Comparison of ENCODE assay signal across 1 cellular context in genomic region chr3:185507883-185508282, GRCh38.
TF ChIP-seq lines count a peak whose summit lies in the region.

No MANE protein-coding gene starts in this region.

TF ChIP-seq in K562, 482 proteins besides CTCF, POLR2A, EP300 and RAD21 (continued from another document and continues in another):
- TF ChIP-seq MLLT1 (IDR thresholded peaks at IDR 0.05) (no peak), RHOXF2B (CRISPR knock-in tag; conservative IDR thresholded peaks at IDR 0.05) (no peak), ZBTB34 (CRISPR knock-in tag; IDR thresholded peaks at IDR 0.05) (no peak), ZNF134 (CRISPR knock-in tag; conservative IDR thresholded peaks at IDR 0.05) (no peak), ZMIZ1 (IDR thresholded peaks at IDR 0.05; ENCODE audit: low read depth in 2 of 2, low read length in 2 of 2) (no peak), TSC22D4 (tag; IDR thresholded peaks at IDR 0.05) (no peak), SMARCC2 (IDR thresholded peaks at IDR 0.05; ENCODE audit: low read depth) (no peak), NKRF (IDR thresholded peaks at IDR 0.05; ENCODE audit: borderline replicate concordance) (no peak), CBX5 (IDR thresholded peaks at IDR 0.05; ENCODE audit: borderline replicate concordance, low read depth) (no peak), ZNF316 (IDR thresholded peaks at IDR 0.05) (no peak), HEY1 (CRISPR knock-in tag; IDR thresholded peaks at IDR 0.05; ENCODE audit: borderline replicate concordance) (no peak), ZNF280A (IDR thresholded peaks at IDR 0.05; ENCODE audit: low read depth, partially characterized antibody) (no peak), TCF3 (CRISPR knock-in tag; IDR thresholded peaks at IDR 0.05) (peak; percentile 51; the same call in 1 of the 2 replicates), TRIM28 (IDR thresholded peaks at IDR 0.05) (no peak), TFE3 (CRISPR knock-in tag; IDR thresholded peaks at IDR 0.05) (no peak), DPF2 (IDR thresholded peaks at IDR 0.05) (no peak), TAF9B (IDR thresholded peaks at IDR 0.05; ENCODE audit: partially characterized antibody) (no peak), FOXO4 (CRISPR knock-in tag; IDR thresholded peaks at IDR 0.05) (no peak), EWSR1 (IDR thresholded peaks at IDR 0.05; ENCODE audit: borderline replicate concordance, low read depth, partially characterized antibody) (no peak), SNIP1 (IDR thresholded peaks at IDR 0.05; ENCODE audit: low read depth) (no peak), ZNF511 (CRISPR knock-in tag; IDR thresholded peaks at IDR 0.05) (no peak), SMARCA4 (IDR thresholded peaks at IDR 0.05) (no peak), CSDE1 (IDR thresholded peaks at IDR 0.05) (no peak), NFATC3 (IDR thresholded peaks at IDR 0.05) (no peak), DLX4 (CRISPR knock-in tag; IDR thresholded peaks at IDR 0.05) (no peak), FOSL1 (tag; conservative IDR thresholded peaks at IDR 0.05) (no peak), KLF13 (tag; IDR thresholded peaks at IDR 0.05; ENCODE audit: borderline replicate concordance, low read depth) (no peak), SRSF3 (IDR thresholded peaks at IDR 0.05; ENCODE audit: insufficient read depth, low read length) (no peak), IRF9 (tag; IDR thresholded peaks at IDR 0.05) (no peak), REST (CRISPR knock-in tag; IDR thresholded peaks at IDR 0.05; ENCODE audit: low read depth) (no peak), MECOM (CRISPR knock-in tag; IDR thresholded peaks at IDR 0.05) (peak; percentile 93), ZNF175 (CRISPR knock-in tag; IDR thresholded peaks at IDR 0.05; ENCODE audit: low read depth) (no peak), BCOR (IDR thresholded peaks at IDR 0.05) (no peak), KAT7 (CRISPR knock-in tag; IDR thresholded peaks at IDR 0.05; ENCODE audit: borderline replicate concordance) (no peak), ZNF584 (CRISPR knock-in tag; IDR thresholded peaks at IDR 0.05; ENCODE audit: low read depth) (no peak), HLTF (IDR thresholded peaks at IDR 0.05) (no peak), E4F1 (CRISPR knock-in tag; IDR thresholded peaks at IDR 0.05; ENCODE audit: borderline replicate concordance) (no peak), MED1 (CRISPR knock-in tag; IDR thresholded peaks at IDR 0.05; ENCODE audit: borderline replicate concordance) (no peak), MIER1 (IDR thresholded peaks at IDR 0.05; ENCODE audit: low read depth) (no peak)
